In the genomic region with DNA sequence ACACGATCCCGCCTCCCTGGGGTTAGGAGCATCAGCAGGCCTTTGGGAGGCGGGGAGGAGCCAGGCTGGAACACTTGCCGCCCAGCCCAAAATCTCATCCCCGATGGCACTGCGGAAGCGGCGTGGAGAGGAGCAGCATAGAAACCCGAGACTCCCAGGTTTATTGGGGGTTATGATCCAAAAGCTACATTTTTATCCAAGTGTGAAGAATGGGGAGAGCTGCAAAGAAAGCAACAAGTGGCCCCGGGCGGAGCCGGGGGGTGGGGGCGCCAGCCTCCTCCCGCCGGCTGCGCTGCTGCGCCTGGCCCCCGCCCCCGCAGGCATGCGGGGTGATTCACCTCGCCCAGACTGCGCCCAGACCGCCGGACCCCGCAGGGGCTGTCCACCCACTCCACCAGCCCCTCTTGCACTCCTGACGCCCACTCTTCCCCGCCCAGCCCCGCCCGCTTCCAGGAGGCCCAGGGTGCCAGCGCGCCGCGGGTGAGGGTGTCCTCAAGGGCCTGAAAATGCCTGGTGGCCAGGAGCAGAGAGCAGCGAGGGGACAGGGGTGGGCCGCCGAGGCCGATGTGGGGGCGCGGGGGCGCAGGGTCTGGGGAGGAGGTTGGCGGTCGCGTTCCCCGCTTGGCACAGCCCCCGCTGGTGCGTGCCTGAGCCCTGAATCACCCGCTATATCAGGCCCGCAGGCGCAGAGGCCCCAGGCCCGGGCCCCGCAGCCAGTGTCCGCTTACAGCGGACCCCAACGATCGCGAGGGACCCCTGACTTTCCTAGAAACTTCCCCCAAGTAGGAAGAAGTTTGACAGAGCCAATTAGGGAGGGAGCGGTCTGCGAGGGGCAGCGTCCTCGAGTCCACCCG, we compare ENCODE assay signal across 8 cellular contexts. TPM values are rescaled to one million over a fixed set of nuclear protein-coding genes. Genes with fewer than 3 reads are reported as not detected.
DNase-seq lines count a peak whose midpoint lies in the region; ATAC-seq and TF ChIP-seq lines count a peak whose summit lies in the region.

No MANE protein-coding gene starts in this region.

- H3K36me3 Mint-ChIP-seq in WTC11 (no peaks in the 10 kb centered on the region), nephron progenitor cell (ENCODE audit: low read depth) (no peaks in the 10 kb centered on the region)

- peak; percentile 3; the same call in 1 of the 2 replicates for ATAC-seq in WTC11
- ATAC-seq in HG02763 (IDR thresholded peaks at IDR 0.05; ENCODE audit: unreplicated experiment) = no peak
- no peak for ATAC-seq in GM18519 (IDR thresholded peaks at IDR 0.05; ENCODE audit: low FRiP score, unreplicated experiment)
- ATAC-seq in GM21447 (IDR thresholded peaks at IDR 0.05; ENCODE audit: unreplicated experiment) = no peak

- DNase-seq in GM12864 (ENCODE audit: low read depth) = no peak
- DNase-seq in WTC11 (ENCODE audit: low spot score) = peak; percentile 34
- DNase-seq in fibroblast of peridontal ligament (ENCODE audit: extremely low read depth) = peak; percentile 42
- DNase-seq in nephron progenitor cell = peak; percentile 35
- no peak for DNase-seq in NCI-H2107 (lab: John Stamatoyannopoulos, UW)

- H3K4me1 Mint-ChIP-seq in WTC11 (peaks cover 31% of the 10 kb centered on the region), nephron progenitor cell (peaks cover 30% of the 10 kb centered on the region)

- peak overlapping the region; percentile 92 for H3K4me3 Mint-ChIP-seq in WTC11
- peak overlapping the region; percentile 84 for H3K4me3 Mint-ChIP-seq in nephron progenitor cell

- no peak for TF ChIP-seq CTCF in GM12864 (IDR thresholded peaks at IDR 0.05; ENCODE audit: low read depth, low read length, missing control alignments)
- no peak for TF ChIP-seq CTCF in WTC11 (IDR thresholded peaks at IDR 0.05)
- TF ChIP-seq CTCF in nephron progenitor cell (IDR thresholded peaks at IDR 0.05) = no peak

- H3K9me3 Mint-ChIP-seq in WTC11 (no peaks in the 10 kb centered on the region), nephron progenitor cell (no peaks in the 10 kb centered on the region)

- POLR2A ChIA-PET in WTC11 (lab: Charles Lee) = interaction anchor here (1.6 to 2.1 kb wide), 3 partner anchors 33 to 200 kb away, joined by 4 to 23 read pairs (median 4); partner anchors contain the start of gene STAT3

- H3K4me3 ChIP-seq in GM12864 (ENCODE audit: low read depth, low read length) = peak overlapping the region; percentile 27

- CTCF ChIA-PET in WTC11 (lab: Charles Lee) = interaction anchor here (0.6 to 3.0 kb wide), 16 partner anchors 15 to 402 kb away, joined by 3 to 40 read pairs (median 8); partner anchors contain the start of genes NKIRAS2 and STAT3

- H3K27me3 Mint-ChIP-seq in WTC11 (ENCODE audit: low read depth) (peaks cover 57% of the 10 kb centered on the region), nephron progenitor cell (ENCODE audit: low read depth, poor library complexity) (peaks cover 71% of the 10 kb centered on the region)

- H3K27ac Mint-ChIP-seq in WTC11 (no peak overlapping the region), nephron progenitor cell (no peak overlapping the region)

TF ChIP-seq in WTC11, 78 proteins besides CTCF, POLR2A, EP300 and RAD21:
- TF ChIP-seq E2F4 (CRISPR knock-in tag; IDR thresholded peaks at IDR 0.05; ENCODE audit: borderline replicate concordance, low read depth) (no peak), NFE2L1 (CRISPR knock-in tag; IDR thresholded peaks at IDR 0.05) (no peak), NFATC4 (CRISPR knock-in tag; IDR thresholded peaks at IDR 0.05) (no peak), FOXJ3 (CRISPR knock-in tag; IDR thresholded peaks at IDR 0.05; ENCODE audit: borderline replicate concordance) (no peak), MYBL2 (CRISPR knock-in tag; IDR thresholded peaks at IDR 0.05) (no peak), MAX (CRISPR knock-in tag; IDR thresholded peaks at IDR 0.05) (0 out of 2 replicates have a peak, but pooled peaks have one; percentile 1), ZNF396 (CRISPR knock-in tag; IDR thresholded peaks at IDR 0.05; ENCODE audit: borderline replicate concordance) (no peak)
- TF ChIP-seq, protein P1, sequence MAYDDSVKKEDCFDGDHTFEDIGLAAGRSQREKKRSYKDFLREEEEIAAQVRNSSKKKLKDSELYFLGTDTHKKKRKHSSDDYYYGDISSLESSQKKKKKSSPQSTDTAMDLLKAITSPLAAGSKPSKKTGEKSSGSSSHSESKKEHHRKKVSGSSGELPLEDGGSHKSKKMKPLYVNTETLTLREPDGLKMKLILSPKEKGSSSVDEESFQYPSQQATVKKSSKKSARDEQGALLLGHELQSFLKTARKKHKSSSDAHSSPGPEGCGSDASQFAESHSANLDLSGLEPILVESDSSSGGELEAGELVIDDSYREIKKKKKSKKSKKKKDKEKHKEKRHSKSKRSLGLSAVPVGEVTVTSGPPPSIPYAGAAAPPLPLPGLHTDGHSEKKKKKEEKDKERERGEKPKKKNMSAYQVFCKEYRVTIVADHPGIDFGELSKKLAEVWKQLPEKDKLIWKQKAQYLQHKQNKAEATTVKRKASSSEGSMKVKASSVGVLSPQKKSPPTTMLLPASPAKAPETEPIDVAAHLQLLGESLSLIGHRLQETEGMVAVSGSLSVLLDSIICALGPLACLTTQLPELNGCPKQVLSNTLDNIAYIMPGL (CRISPR knock-in tag; IDR thresholded peaks at IDR 0.05) = 0 out of 2 replicates have a peak, but pooled peaks have one; percentile 5

RNA-seq across cellular contexts. Expression of gene CAVIN1, which starts 1.4 kb away (rescaled TPM):
- total RNA-seq in WTC11 (2021) = 24.6 to 28.4 TPM (median 27.8 TPM) in 3 replicates

RNA-seq across cellular contexts. Expression of gene STAT3, which starts 33.5 kb away (rescaled TPM):
- 74.4 to 98.0 TPM (median 74.9 TPM) in 3 replicates for total RNA-seq in WTC11 (2021)

RNA-seq across cellular contexts. Expression of gene ATP6V0A1, which starts 37.0 kb away (rescaled TPM):
- total RNA-seq in WTC11 (2021) = 49.7 to 55.2 TPM (median 50.9 TPM) in 3 replicates

Comparison
In these comparisons a context has a peak if more than half of its experiments do, and no peak if none do; other contexts are left out.
1. DNase-seq: peak in WTC11 (single experiment), fibroblast of peridontal ligament (single experiment) and nephron progenitor cell (single experiment); none in GM12864 (single experiment) and NCI-H2107 (single experiment).